Comparison of ENCODE assay signal across 16 cellular contexts in the genomic region with DNA sequence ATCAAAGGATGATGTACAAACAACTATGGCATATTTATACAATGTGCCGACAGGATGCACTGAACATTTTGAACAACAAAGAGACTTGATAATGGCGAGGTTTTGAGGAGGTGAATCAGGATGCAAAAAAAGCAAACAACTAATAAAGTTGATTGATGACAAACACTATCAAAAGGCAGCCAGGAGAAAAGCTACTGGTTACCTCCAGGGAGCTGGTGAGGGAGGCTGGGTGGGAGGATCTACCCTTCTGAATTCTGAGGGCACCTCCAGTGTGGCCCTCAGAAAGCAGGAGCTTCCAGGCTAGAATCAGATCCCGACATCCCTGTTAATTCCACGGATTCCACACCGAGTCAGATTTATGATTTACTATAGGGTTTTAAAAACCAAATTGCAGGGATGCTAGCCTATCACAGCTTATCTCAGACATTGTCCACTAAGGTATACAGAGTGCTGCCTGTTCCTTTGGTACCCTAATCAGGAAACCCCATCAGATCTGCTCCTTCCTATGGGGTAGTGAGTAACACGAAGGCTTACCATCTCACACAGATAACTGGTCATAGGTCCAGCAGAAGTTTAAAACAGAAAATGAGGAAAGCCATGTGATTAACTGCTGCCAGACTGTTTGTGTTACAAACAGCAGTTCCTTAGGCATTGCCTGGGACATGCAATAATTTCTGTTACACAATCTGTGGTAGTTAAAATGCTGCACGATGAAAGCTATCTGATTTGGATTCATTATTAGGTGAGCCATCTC. TPM values are rescaled to one million over a fixed set of nuclear protein-coding genes. Genes with fewer than 3 reads are reported as not detected.
DNase-seq lines count a peak whose midpoint lies in the region; ATAC-seq and TF ChIP-seq lines count a peak whose summit lies in the region.
"Had no signal": no experiment of that assay in that cellular context is flagged by ENCODE, and none has a peak within 500 bp of the region (broad histone marks: within the 10 kb centered on the region; RNA-seq: fewer than 3 reads in every experiment).

No MANE protein-coding gene starts in this region.

- CTCF ChIA-PET in SK-N-SH (lab: Yijun Ruan, JAX) = interaction anchor here (0.7 to 1.7 kb wide), 6 partner anchors 15 to 362 kb away, joined by 3 to 6 read pairs (median 4); no protein-coding TSS in a partner anchor

- H3K4me3 ChIP-seq in SK-N-SH (ENCODE audit: low read depth in 2 of 2, low read length in 1 of 2) (no peak overlapping the region), right atrium auricular region (no peak overlapping the region), uterus (no peak overlapping the region)

- no peak overlapping the region for H3K9ac ChIP-seq in SK-N-SH

- H3K27me3 ChIP-seq in SK-N-SH (ENCODE audit: insufficient read depth) (no peaks in the 10 kb centered on the region), right atrium auricular region (no peaks in the 10 kb centered on the region), uterus (no peaks in the 10 kb centered on the region)

- H3K36me3 ChIP-seq in SK-N-SH (replicated peaks in 1 of 2; ENCODE audit: control insufficient read depth in 1 of 2, insufficient read depth in 2 of 2, low read length in 1 of 2) = no peaks in the 10 kb centered on the region
- H3K36me3 ChIP-seq in right atrium auricular region = no peaks in the 10 kb centered on the region
- H3K36me3 ChIP-seq in uterus = no peaks in the 10 kb centered on the region

- TF ChIP-seq POLR2A in uterus (IDR thresholded peaks at IDR 0.05) = no peak

- H3K9me3 ChIP-seq in SK-N-SH (no peaks in the 10 kb centered on the region), right atrium auricular region (no peaks in the 10 kb centered on the region), uterus (no peaks in the 10 kb centered on the region)

- no peaks in the 10 kb centered on the region for H3K79me2 ChIP-seq in SK-N-SH (ENCODE audit: insufficient read depth)

- H3F3A ChIP-seq in SK-N-SH (replicated peaks; ENCODE audit: insufficient read depth) = peaks cover 4% of the 10 kb centered on the region

- H3K4me2 ChIP-seq in SK-N-SH = no peak overlapping the region

- no peak overlapping the region for H2AFZ ChIP-seq in SK-N-SH (ENCODE audit: low read depth)

- H3K27ac ChIP-seq in SK-N-SH (ENCODE audit: low read depth in 2 of 2, low read length in 1 of 2) (no peak overlapping the region), right atrium auricular region (no peak overlapping the region), uterus (peak overlapping the region; percentile 72 to 86)

- no peaks in the 10 kb centered on the region for H4K20me1 ChIP-seq in SK-N-SH (ENCODE audit: insufficient read depth)

- no peak for TF ChIP-seq RAD21 in SK-N-SH (IDR thresholded peaks at IDR 0.05; ENCODE audit: low read length)

- POLR2A ChIA-PET in SK-N-SH (lab: Yijun Ruan, JAX) = no interaction called here

- intact Hi-C loops in uterus (cut with DNase I; ENCODE audit: low total_unique reads) = no loop called here

- TF ChIP-seq CTCF in SK-N-SH (IDR thresholded peaks at IDR 0.05) = no peak
- no peak for TF ChIP-seq CTCF in right atrium auricular region (IDR thresholded peaks at IDR 0.05)
- no peak for TF ChIP-seq CTCF in uterus (IDR thresholded peaks at IDR 0.05)

- 0 out of 4 replicates have a peak, but pooled peaks of 1 of the 2 experiments have one; percentile 9 for TF ChIP-seq EP300 in SK-N-SH (IDR thresholded peaks at IDR 0.05; ENCODE audit: borderline replicate concordance in 1 of 2, low read depth in 1 of 2, low read length in 1 of 2)

- ATAC-seq in GM18861 (IDR thresholded peaks at IDR 0.05; ENCODE audit: unreplicated experiment) (no peak), HG03469 (IDR thresholded peaks at IDR 0.05; ENCODE audit: unreplicated experiment) (no peak)
- ATAC-seq: activated T-cell treated with anti-CD3 and anti-CD28 coated beads, Interleukin-2, amount 50 U/mL, for 4 hours had no signal

- H3K4me1 ChIP-seq in SK-N-SH (ENCODE audit: control insufficient read depth in 1 of 2, insufficient read depth in 2 of 2, low read depth in 1 of 2, low read length in 1 of 2) (peaks cover 0 to 8% of the 10 kb centered on the region in 2 experiments; a peak in 3 of 4 replicates), right atrium auricular region (no peaks in the 10 kb centered on the region), uterus (no peaks in the 10 kb centered on the region)

- no peaks in the 10 kb centered on the region for H3K9me2 ChIP-seq in SK-N-SH

- 72% methylated on average over 7 of the region's 7 CpGs for WGBS in SK-N-SH (ENCODE audit: low lambda C conversion rate)

- peak; percentile 3 for DNase-seq in SKM-1 treated with dmso at 0.1 percent for 144 hours (lab: John Stamatoyannopoulos, UW; ENCODE audit: unreplicated experiment)
- DNase-seq in SKM-1 (lab: John Stamatoyannopoulos, UW; ENCODE audit: unreplicated experiment) = no peak
- DNase-seq in SK-N-SH = peak; percentile 31
- peak; percentile 52 for DNase-seq in right atrium auricular region (ENCODE audit: low spot score)
- DNase-seq in uterus = peak in 1 of 2 donors; percentile 43
- no peak for DNase-seq in activated CD8-positive, alpha-beta memory T cell treated with anti-CD3 and anti-CD28 coated beads for 24 hours
- DNase-seq: activated CD4-positive, CD25-positive, alpha-beta regulatory T cell; activated T-cell treated with anti-CD3 and anti-CD28 coated beads, Interleukin-2, amount 50 U/mL, for 4 hours; kidney; NCI-H2029; RPMI8226; stimulated activated CD4-positive, alpha-beta T cell treated with anti-CD3 and anti-CD28 coated beads, Interleukin-2, amount 100 ng/mL, for 24 hours; stimulated activated naive CD4-positive, alpha-beta T cell treated with Interleukin-2 at 50 U/mL for 16 hours had no signal

TF ChIP-seq in SK-N-SH, 30 proteins besides CTCF, POLR2A, EP300 and RAD21:
- TF ChIP-seq RXRA (IDR thresholded peaks at IDR 0.05; ENCODE audit: borderline replicate concordance, low read depth) = no peak
- TF ChIP-seq GATA2 (CRISPR knock-in tag; IDR thresholded peaks at IDR 0.05) = peak; percentile 33

RNA-seq across cellular contexts. Expression of a gene that starts 53.7 kb away (rescaled TPM):
- 1.2 and 1.3 TPM in 2 replicates for polyA plus RNA-seq in SK-N-SH (2012; rRNA removed)
- 0.90 and 1.6 TPM in 2 replicates for polyA plus RNA-seq in SK-N-SH (2012; cell fraction: cytosol; rRNA removed)
- polyA plus RNA-seq in SK-N-SH (2012; cell fraction: nucleus; rRNA removed) = 0.47 and 0.83 TPM in 2 replicates
- total RNA-seq in right atrium auricular region (10 to 100 TPM in 1 of 2 donors, 1 to 10 TPM in 1; 7.4 to 41.4 TPM), uterus (10 to 100 TPM in 2 of 4 donors, 1 to 10 TPM in 2; 4.4 to 40.6 (median 12.7) TPM)
- total RNA-seq: osteocyte had no signal

Comparison
In these comparisons a context has a peak if more than half of its experiments do, and no peak if none do; other contexts are left out.
1. DNase-seq: peak in SKM-1 treated with dmso at 0.1 percent for 144 hours (single experiment), SK-N-SH (single experiment) and right atrium auricular region (single experiment); none in SKM-1 (single experiment) and activated CD8-positive, alpha-beta memory T cell treated with anti-CD3 and anti-CD28 coated beads for 24 hours (single experiment).
2. H3K27ac ChIP-seq: peak in uterus (2 of 2); none in SK-N-SH (0 of 2) and right atrium auricular region (0 of 2).